In the genomic region with DNA sequence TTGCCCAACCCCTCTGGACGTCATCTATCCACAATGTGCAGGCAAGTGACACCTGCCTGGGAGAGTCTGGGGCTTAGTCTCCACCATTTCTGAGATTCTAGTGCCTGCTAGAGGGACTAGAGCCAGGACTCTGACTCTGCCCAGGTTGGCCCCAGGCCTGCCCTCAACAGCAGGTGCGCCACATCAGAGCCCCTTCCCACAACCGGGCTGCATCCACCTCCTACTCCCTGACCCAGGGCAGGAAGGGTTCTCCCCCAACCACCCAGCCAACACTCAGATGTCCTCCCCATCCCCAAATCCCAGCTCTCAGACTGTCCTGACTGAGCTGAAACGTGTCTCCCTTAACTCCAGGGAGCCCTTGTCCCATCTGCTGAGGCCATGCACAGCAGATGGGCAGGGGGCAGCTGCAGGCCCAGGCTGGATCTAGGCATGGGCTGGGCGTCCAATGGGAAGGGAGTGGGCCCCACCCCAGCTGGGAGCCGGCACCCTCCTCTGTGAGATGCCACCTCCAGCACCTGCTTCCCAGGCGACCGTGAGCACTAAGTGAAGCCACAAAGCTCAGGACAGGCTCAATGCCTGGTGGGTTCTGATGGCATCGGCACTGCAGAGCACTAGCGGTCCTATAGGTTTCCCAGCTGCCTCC, we compare ENCODE assay signal across 24 cellular contexts. TPM values are rescaled to one million over a fixed set of nuclear protein-coding genes. Genes with fewer than 3 reads are reported as not detected.
DNase-seq lines count a peak whose midpoint lies in the region; ATAC-seq and TF ChIP-seq lines count a peak whose summit lies in the region.
"Had no signal": no experiment of that assay in that cellular context is flagged by ENCODE, and none has a peak within 500 bp of the region (broad histone marks: within the 10 kb centered on the region; RNA-seq: fewer than 3 reads in every experiment).

No MANE protein-coding gene starts in this region.

- H3K4me3 ChIP-seq in mucosa of descending colon = no peak overlapping the region
- H3K4me3 ChIP-seq: coronary artery, SJCRH30, thyroid gland had no signal

- peak overlapping the region; percentile 36 for H3K27ac ChIP-seq in caudate nucleus (ENCODE audit: low read depth, low read length)
- H3K27ac ChIP-seq: coronary artery, KMS-11, SJCRH30, thyroid gland had no signal

- no peak overlapping the region for H3K4me3 Mint-ChIP-seq in stimulated activated naive CD8-positive, alpha-beta T cell treated with anti-CD3 and anti-CD28 coated beads, Interleukin-15, amount 100 ng/mL, for 72 hours
- H3K4me3 Mint-ChIP-seq: activated CD8-positive, alpha-beta T cell treated with anti-CD3 and anti-CD28 coated beads, Interleukin-2, amount 10 ng/mL, durations not matched to agents 7 days and 5 days; activated naive CD4-positive, alpha-beta T cell treated with anti-CD3 and anti-CD28 coated beads, Interleukin-2, amount 10 ng/mL, durations not matched to agents 7 days and 5 days; mesothelial cell of epicardium; naive thymus-derived CD4-positive, alpha-beta T cell had no signal

- peak overlapping the region; percentile 44 to 67 for H3K27ac Mint-ChIP-seq in stimulated activated naive CD8-positive, alpha-beta T cell treated with anti-CD3 and anti-CD28 coated beads, Interleukin-15, amount 100 ng/mL, for 72 hours
- H3K27ac Mint-ChIP-seq: activated CD8-positive, alpha-beta T cell treated with anti-CD3 and anti-CD28 coated beads, Interleukin-2, amount 10 ng/mL, durations not matched to agents 7 days and 5 days; activated naive CD4-positive, alpha-beta T cell treated with anti-CD3 and anti-CD28 coated beads, Interleukin-2, amount 10 ng/mL, durations not matched to agents 7 days and 5 days; mesothelial cell of epicardium had no signal

- intact Hi-C loops in mucosa of descending colon (cut with DNase I, micrococcal nuclease) = no loop called here

- TF ChIP-seq CTCF in mucosa of descending colon (IDR thresholded peaks at IDR 0.05) = no peak

- H3K4me1 ChIP-seq in mucosa of descending colon (ENCODE audit: low read depth) = no peaks in the 10 kb centered on the region
- H3K4me1 ChIP-seq: SJCRH30 had no signal

- H3K36me3 ChIP-seq in mucosa of descending colon (ENCODE audit: low read depth) = no peaks in the 10 kb centered on the region
- H3K36me3 ChIP-seq: SJCRH30, thyroid gland had no signal

- peaks cover 9% of the 10 kb centered on the region for H3K27me3 Mint-ChIP-seq in stimulated activated naive CD8-positive, alpha-beta T cell treated with anti-CD3 and anti-CD28 coated beads, Interleukin-15, amount 100 ng/mL, for 72 hours

- DNase-seq in stimulated activated naive CD8-positive, alpha-beta T cell treated with anti-CD3 and anti-CD28 coated beads, Interleukin-15, amount 100 ng/mL, for 72 hours = no peak
- DNase-seq in stimulated activated naive CD8-positive, alpha-beta T cell treated with anti-CD3 and anti-CD28 coated beads, Interleukin-15, Interleukin-2, amounts not matched to agents 100 U/mL and 50 U/mL, for 24 hours = no peak
- DNase-seq in caudate nucleus (lab: John Stamatoyannopoulos, UW) = no peak
- peak in 2 of 3 donors; percentile 11 to 14 for DNase-seq in mucosa of descending colon
- DNase-seq in activated effector memory CD4-positive, alpha-beta T cell treated with Interleukin-2 at 50 U/mL for 16 hours = no peak
- DNase-seq in AG08396 (ENCODE audit: low spot score) = no peak
- no peak for DNase-seq in effector CD8-positive, alpha-beta T cell (lab: John Stamatoyannopoulos, UW)
- DNase-seq: ACHN; activated CD8-positive, alpha-beta T cell treated with anti-CD3 and anti-CD28 coated beads, Interleukin-2, amount 10 ng/mL, durations not matched to agents 7 days and 5 days; activated naive CD4-positive, alpha-beta T cell treated with anti-CD3 and anti-CD28 coated beads, Interleukin-2, amount 10 ng/mL, durations not matched to agents 7 days and 5 days; erythroblast; HCEC 1CT; MM.1S; naive thymus-derived CD4-positive, alpha-beta T cell; NCI-H1105 treated with DMSO at 0.1 percent for 48 hours; NCI-H2081; NCI-H82; SJCRH30; SW 1271; T-helper 9 cell; thyroid gland had no signal

- no peak for ATAC-seq in stimulated activated naive CD8-positive, alpha-beta T cell treated with anti-CD3 and anti-CD28 coated beads, Interleukin-15, amount 100 ng/mL, for 72 hours
- ATAC-seq in stimulated activated naive CD8-positive, alpha-beta T cell treated with anti-CD3 and anti-CD28 coated beads, Interleukin-15, Interleukin-2, amounts not matched to agents 100 U/mL and 50 U/mL, for 24 hours = no peak
- ATAC-seq in mucosa of descending colon = no peak
- ATAC-seq: activated CD8-positive, alpha-beta T cell treated with anti-CD3 and anti-CD28 coated beads, Interleukin-2, amount 10 ng/mL, durations not matched to agents 7 days and 5 days; naive thymus-derived CD4-positive, alpha-beta T cell had no signal

- H3K4me1 Mint-ChIP-seq in stimulated activated naive CD8-positive, alpha-beta T cell treated with anti-CD3 and anti-CD28 coated beads, Interleukin-15, amount 100 ng/mL, for 72 hours = peaks cover 11% of the 10 kb centered on the region
- H3K4me1 Mint-ChIP-seq: activated naive CD4-positive, alpha-beta T cell treated with anti-CD3 and anti-CD28 coated beads, Interleukin-2, amount 10 ng/mL, durations not matched to agents 7 days and 5 days; mesothelial cell of epicardium; naive thymus-derived CD4-positive, alpha-beta T cell had no signal

- no peaks in the 10 kb centered on the region for H3K9me3 Mint-ChIP-seq in stimulated activated naive CD8-positive, alpha-beta T cell treated with anti-CD3 and anti-CD28 coated beads, Interleukin-15, amount 100 ng/mL, for 72 hours
- H3K9me3 Mint-ChIP-seq: activated naive CD4-positive, alpha-beta T cell treated with anti-CD3 and anti-CD28 coated beads, Interleukin-2, amount 10 ng/mL, durations not matched to agents 7 days and 5 days; mesothelial cell of epicardium; naive thymus-derived CD4-positive, alpha-beta T cell had no signal

- H3K9me3 ChIP-seq in mucosa of descending colon = no peaks in the 10 kb centered on the region
- H3K9me3 ChIP-seq: SJCRH30, thyroid gland had no signal

RNA-seq across cellular contexts. Expression of a gene that starts 49.2 kb away (rescaled TPM):
- total RNA-seq in mucosa of descending colon = 1 to 10 TPM in 1 of 3 donors, under 1 TPM in 2; 0.43 to 1.2 (median 0.58) TPM
- total RNA-seq: SJCRH30 had no signal

Comparison
In these comparisons a context has a peak if more than half of its experiments do, and no peak if none do; other contexts are left out.
1. DNase-seq: peak in mucosa of descending colon (2 of 3); none in stimulated activated naive CD8-positive, alpha-beta T cell treated with anti-CD3 and anti-CD28 coated beads, Interleukin-15, amount 100 ng/mL, for 72 hours (0 of 2), stimulated activated naive CD8-positive, alpha-beta T cell treated with anti-CD3 and anti-CD28 coated beads, Interleukin-15, Interleukin-2, amounts not matched to agents 100 U/mL and 50 U/mL, for 24 hours (single experiment), caudate nucleus (0 of 61), activated effector memory CD4-positive, alpha-beta T cell treated with Interleukin-2 at 50 U/mL for 16 hours (single experiment), AG08396 (single experiment) and effector CD8-positive, alpha-beta T cell (single experiment).